Comparison of ENCODE assay signal across 14 cellular contexts in the genomic region with DNA sequence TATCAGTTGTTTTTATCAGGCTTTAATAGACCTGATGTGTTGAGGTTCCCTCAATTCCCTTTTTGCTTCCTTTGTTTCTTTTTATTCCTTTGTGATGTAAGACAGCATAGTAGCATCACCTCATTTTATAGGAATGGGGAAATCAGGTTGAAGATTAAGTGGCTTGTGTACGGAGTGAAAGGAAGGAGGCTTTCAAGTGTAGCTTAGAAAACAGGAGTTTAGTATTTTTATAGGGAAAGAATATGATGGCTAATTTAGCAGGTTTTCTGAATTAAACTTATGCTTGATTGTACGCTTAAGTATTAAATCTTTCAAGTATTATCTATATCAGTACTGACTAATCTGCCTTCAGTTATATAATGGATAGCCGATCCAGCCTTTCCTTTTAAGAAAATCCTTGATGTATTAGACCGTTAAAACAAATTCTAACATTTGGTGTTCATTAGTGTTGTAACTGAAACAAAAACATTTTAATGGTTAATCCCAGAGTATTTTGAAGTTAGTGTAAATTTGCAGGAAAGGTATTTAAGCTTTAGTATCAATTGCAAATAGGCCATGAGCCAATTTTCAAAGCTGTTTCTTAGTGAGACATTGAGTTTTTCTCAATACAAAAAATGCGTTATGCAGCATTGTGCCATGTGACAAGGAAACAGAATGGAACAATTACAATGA. TPM values are rescaled to one million over a fixed set of nuclear protein-coding genes. Genes with fewer than 3 reads are reported as not detected.
DNase-seq lines count a peak whose midpoint lies in the region; ATAC-seq, FAIRE-seq and TF ChIP-seq lines count a peak whose summit lies in the region.
"Had no signal": no experiment of that assay in that cellular context is flagged by ENCODE, and none has a peak within 500 bp of the region (broad histone marks: within the 10 kb centered on the region; RNA-seq: fewer than 3 reads in every experiment).

No MANE protein-coding gene starts in this region.

- no peak overlapping the region for H2AFZ ChIP-seq in Karpas-422 (ENCODE audit: low read length)

- H3K4me3 Mint-ChIP-seq in nephron: peak overlapping the region in 1 of 3 experiments; percentile 4
- H3K4me3 Mint-ChIP-seq: activated naive CD4-positive, alpha-beta T cell treated with anti-CD3 and anti-CD28 coated beads for 36 hours; B cell had no signal

- ATAC-seq in HG02571 (IDR thresholded peaks at IDR 0.05; ENCODE audit: unreplicated experiment): no peak

- no peaks in the 10 kb centered on the region for H3K36me3 ChIP-seq in Karpas-422 (ENCODE audit: insufficient read depth, low read length)

- TF ChIP-seq CTCF in fibroblast of pulmonary artery (IDR thresholded peaks at IDR 0.05; ENCODE audit: low read length, missing control alignments) (no peak), nephron (IDR thresholded peaks at IDR 0.05; ENCODE audit: unreplicated experiment in 3 of 3) (no peak)

- H3K4me1 Mint-ChIP-seq in nephron: peaks cover 18% of the 10 kb centered on the region
- H3K4me1 Mint-ChIP-seq: B cell had no signal

- no peaks in the 10 kb centered on the region for H3K9me3 ChIP-seq in Karpas-422 (ENCODE audit: low read length)

- H3K79me2 ChIP-seq in Karpas-422 (ENCODE audit: low read length): no peaks in the 10 kb centered on the region

- no peaks in the 10 kb centered on the region for H3K27me3 ChIP-seq in Karpas-422 (ENCODE audit: low read length)

- peaks cover 6% of the 10 kb centered on the region for H3K9me3 Mint-ChIP-seq in nephron
- H3K9me3 Mint-ChIP-seq: activated naive CD4-positive, alpha-beta T cell treated with anti-CD3 and anti-CD28 coated beads for 36 hours had no signal

- no peak overlapping the region for H3K4me3 ChIP-seq in fibroblast of pulmonary artery (replicated peaks; ENCODE audit: low read depth, low read length)
- no peak overlapping the region for H3K4me3 ChIP-seq in Karpas-422 (ENCODE audit: low read length)

- peak; percentile 26 for FAIRE-seq in TTC549 (lab: Jason Lieb, UNC)

- no peaks in the 10 kb centered on the region for H3K4me1 ChIP-seq in Karpas-422 (ENCODE audit: low read length)

- no peak overlapping the region for H3K4me2 ChIP-seq in Karpas-422 (ENCODE audit: low read depth, low read length, poor library complexity, severe bottlenecking)

- no peak overlapping the region for H3K9ac ChIP-seq in Karpas-422 (ENCODE audit: low read length)

- peak overlapping the region; percentile 71 to 89 (median 84) for H3K27ac Mint-ChIP-seq in nephron
- H3K27ac Mint-ChIP-seq: activated naive CD4-positive, alpha-beta T cell treated with anti-CD3 and anti-CD28 coated beads for 36 hours; B cell had no signal

- no peaks in the 10 kb centered on the region for H3K27me3 Mint-ChIP-seq in nephron (ENCODE audit: low read depth)
- H3K27me3 Mint-ChIP-seq: B cell had no signal

- no peak overlapping the region for H3K27ac ChIP-seq in Karpas-422 (ENCODE audit: low read length)

- H4K20me1 ChIP-seq in Karpas-422 (ENCODE audit: insufficient read depth, low read depth, low read length): peaks cover 6% of the 10 kb centered on the region; the same call in 1 of the 2 replicates

- peaks cover 20% of the 10 kb centered on the region for H3K36me3 Mint-ChIP-seq in nephron (ENCODE audit: low read depth)

- DNase-seq in DMS53 (lab: John Stamatoyannopoulos, UW) (peak; percentile 81), fibroblast of pulmonary artery (ENCODE audit: low read depth) (peak; percentile 40), AG08396 (ENCODE audit: low spot score) (no peak), Karpas-422 (no peak), putamen (ENCODE audit: low spot score) (no peak)
- DNase-seq: activated naive CD4-positive, alpha-beta T cell treated with anti-CD3 and anti-CD28 coated beads for 36 hours; central memory CD4-positive, alpha-beta T cell; DMS79; NCI-H2029; nucleus accumbens had no signal

- no peaks in the 10 kb centered on the region for H3K9me2 ChIP-seq in Karpas-422 (replicated peaks; ENCODE audit: insufficient read depth, low read length)

RNA-seq across cellular contexts. Expression of a gene that starts 29.4 kb away (rescaled TPM):
- total RNA-seq in Karpas-422 (2014; rRNA removed; shearing (Covaris generic); ENCODE audit: low replicate concordance): 0.18 and 1.2 TPM in 2 replicates

Comparison
In these comparisons a context has a peak if more than half of its experiments do, and no peak if none do; other contexts are left out.
1. DNase-seq: peak in DMS53 (single experiment) and fibroblast of pulmonary artery (single experiment); none in AG08396 (single experiment), Karpas-422 (single experiment) and putamen (single experiment).